ENCODE assay signal across 18 cellular contexts in genomic region chr2:148221166-148221565, GRCh38.
"Had no signal": no experiment of that assay in that cellular context is flagged by ENCODE, and none has a peak within 500 bp of the region (broad histone marks: within the 10 kb centered on the region; RNA-seq: fewer than 3 reads in every experiment).

No MANE protein-coding gene starts in this region.

- DNase-seq: dermis blood vessel endothelial cell; effector memory CD4-positive, alpha-beta T cell; foreskin keratinocyte; head of caudate nucleus; kidney; natural killer cell; occipital lobe; ovary; posterior cingulate gyrus; psoas muscle; right cardiac atrium; sigmoid colon; stimulated activated CD4-positive, alpha-beta T cell treated with anti-CD3 and anti-CD28 coated beads, Interleukin-2, amount 100 ng/mL, for 24 hours; stimulated activated CD4-positive, alpha-beta T cell treated with anti-CD3 and anti-CD28 coated beads, Interleukin-4, amount 100 ng/mL, for 4 hours; stimulated activated naive CD8-positive, alpha-beta T cell treated with anti-CD3 and anti-CD28 coated beads, Interleukin-15, Interleukin-2, amounts not matched to agents 100 U/mL and 50 U/mL, for 24 hours; substantia nigra; testis; tibial artery had no signal
